In the genomic region with DNA sequence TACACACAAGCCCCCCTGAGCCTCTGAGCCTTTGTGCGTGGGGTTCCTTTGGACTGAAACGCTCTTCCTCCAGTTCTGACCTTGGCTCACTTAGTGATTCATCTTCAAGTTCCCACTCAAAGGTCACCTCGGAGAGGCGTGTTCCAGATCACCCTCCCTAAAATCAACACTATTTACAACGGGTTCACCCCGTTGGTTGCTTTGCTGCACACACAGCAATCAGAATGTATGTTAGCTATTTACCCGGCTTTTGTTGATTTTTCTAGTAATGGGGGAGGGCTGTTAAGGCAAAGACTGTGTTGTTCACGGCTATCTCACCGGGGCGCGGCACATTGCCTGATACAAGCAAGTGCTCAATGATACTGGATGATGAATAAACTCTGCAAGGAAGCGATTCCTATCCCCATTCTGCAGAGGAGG, we compare ENCODE assay signal across 10 cellular contexts. TPM values are rescaled to one million over a fixed set of nuclear protein-coding genes. Genes with fewer than 3 reads are reported as not detected.
DNase-seq lines count a peak whose midpoint lies in the region; ATAC-seq, FAIRE-seq and TF ChIP-seq lines count a peak whose summit lies in the region.
"Had no signal": no experiment of that assay in that cellular context is flagged by ENCODE, and none has a peak within 500 bp of the region (broad histone marks: within the 10 kb centered on the region; RNA-seq: fewer than 3 reads in every experiment).

No MANE protein-coding gene starts in this region.

- H3K9me3 ChIP-seq in K562 (replicated peaks; ENCODE audit: control insufficient read depth, insufficient read depth, low read depth, low read length) (no peaks in the 10 kb centered on the region), right lobe of liver (no peaks in the 10 kb centered on the region), transverse colon (no peaks in the 10 kb centered on the region)

- TF ChIP-seq EP300 in K562 (IDR thresholded peaks at IDR 0.05; ENCODE audit: low read length) (no peak), transverse colon (IDR thresholded peaks at IDR 0.05; ENCODE audit: low read depth) (no peak)

- H3K4me3 ChIP-seq in K562 (peak overlapping the region; percentile 97), right lobe of liver (peak overlapping the region; percentile 72 to 95 (median 75)), transverse colon (peak overlapping the region in 3 of 4 donors; percentile 77 to 94 (median 84))

- peak overlapping the region; percentile 98 for H2AFZ ChIP-seq in K562 (ENCODE audit: low read depth, low read length)

- peaks cover 27% of the 10 kb centered on the region for H3K4me1 Mint-ChIP-seq in activated naive CD4-positive, alpha-beta T cell treated with anti-CD3 and anti-CD28 coated beads, Interleukin-2, amount 50 U/mL, for 24 hours

- CTCF ChIA-PET in K562 (lab: Yijun Ruan, JAX; ENCODE audit: low intra/inter-chr PET ratio) = no interaction called here

- TSS peak; percentile 61 for BruUV-seq in K562 (replicated peaks; lab: Mats Ljungman, UMichigan)

- POLR2A ChIA-PET in K562 (lab: Yijun Ruan, JAX) = interaction anchor here (0.8 kb wide), 1 partner anchor 66 kb away, joined by 3 read pairs; no protein-coding TSS in a partner anchor

- H3K4me2 ChIP-seq in K562 (ENCODE audit: insufficient read depth, low read length) = peak overlapping the region; percentile 88

- H3K27ac ChIP-seq in K562 (ENCODE audit: extremely low read depth, low read depth, low read length) (no peak overlapping the region), right lobe of liver (peak overlapping the region in 1 of 3 donors; percentile 65), transverse colon (peak overlapping the region; percentile 75 to 82 (median 78))

- no peaks in the 10 kb centered on the region for H4K20me1 ChIP-seq in K562 (replicated peaks; ENCODE audit: control insufficient read depth, insufficient read depth, low read length)

- DNase-seq in activated naive CD4-positive, alpha-beta T cell (lab: John Stamatoyannopoulos, UW) = no peak
- DNase-seq in K562 (ENCODE audit: extremely low read depth in 1 of 4, low spot score in 3 of 4) = peak in 1 of 4 experiments; percentile 31
- no peak for DNase-seq in right lobe of liver
- DNase-seq in transverse colon = peak; percentile 14
- no peak for DNase-seq in GOT3 (lab: John Stamatoyannopoulos, UW)
- DNase-seq: NK-92 treated with Interleukin-12 subunit alpha and Interleukin-12 subunit beta, amount 100 ng/mL, for 24 hours had no signal

- H3K4me1 ChIP-seq in K562 (replicated peaks in 1 of 2; ENCODE audit: control insufficient read depth in 2 of 2, insufficient read depth in 2 of 2, low read length in 2 of 2) = peaks cover 21 to 23% of the 10 kb centered on the region in 2 experiments; a peak in 4 of 5 replicates
- peaks cover 0 to 7% (median 2%) of the 10 kb centered on the region in 4 donors for H3K4me1 ChIP-seq in right lobe of liver
- peaks cover 16 to 23% (median 19%) of the 10 kb centered on the region in 4 donors for H3K4me1 ChIP-seq in transverse colon

- no peaks in the 10 kb centered on the region for H3K79me2 ChIP-seq in K562 (ENCODE audit: control insufficient read depth, insufficient read depth, low read length)

- WGBS in K562 (ENCODE audit: insufficient coverage, low coverage, missing lambda C conversion rate) = 7% methylated on average over 11 of the region's 12 CpGs
- whole genome bisulfite sequencing in right lobe of liver (ENCODE audit: insufficient coverage, low coverage, low lambda C conversion rate, missing lambda C conversion rate) = 16% methylated on average over 12 of the region's 12 CpGs
- 0 to 27% methylated on average over 1 to 12 of the region's 12 CpGs for WGBS in transverse colon (ENCODE audit: low coverage in 1 of 2), 2 donors

- H3K36me3 ChIP-seq in K562 (ENCODE audit: control insufficient read depth, insufficient read depth, low read length) = no peaks in the 10 kb centered on the region
- H3K36me3 ChIP-seq in right lobe of liver = no peaks in the 10 kb centered on the region
- H3K36me3 ChIP-seq in transverse colon = peaks cover 0 to under 1% (median 0%) of the 10 kb centered on the region in 4 donors

- H3K36me3 Mint-ChIP-seq in activated naive CD4-positive, alpha-beta T cell treated with anti-CD3 and anti-CD28 coated beads, Interleukin-2, amount 50 U/mL, for 24 hours = no peaks in the 10 kb centered on the region

- TF ChIP-seq CTCF in K562 (IDR thresholded peaks at IDR 0.05 in 2 of 3, conservative IDR thresholded peaks at IDR 0.05 in 1 of 3; ENCODE audit: insufficient read depth in 2 of 3, low read depth in 1 of 3, low read length in 3 of 3) (no peak), right lobe of liver (IDR thresholded peaks at IDR 0.05) (no peak), transverse colon (IDR thresholded peaks at IDR 0.05) (no peak)

- peak; percentile 78 for FAIRE-seq in K562 (lab: Jason Lieb, UNC)
- FAIRE-seq: islet of Langerhans had no signal

- no peak for TF ChIP-seq RAD21 in K562 (CRISPR knock-in tag; conservative IDR thresholded peaks at IDR 0.05 in 1 of 2, IDR thresholded peaks at IDR 0.05 in 1 of 2)

- H3K9ac ChIP-seq in K562 (ENCODE audit: insufficient read depth in 1 of 2, low read depth in 2 of 2, low read length in 2 of 2) = peak overlapping the region; percentile 65 to 92

- H3K9me1 ChIP-seq in K562 (ENCODE audit: control insufficient read depth, insufficient read depth, low read length) = no peaks in the 10 kb centered on the region

- H3K27me3 ChIP-seq in K562 (ENCODE audit: control insufficient read depth in 2 of 2, insufficient read depth in 2 of 2, low read length in 2 of 2) (peaks cover 0 to 1% of the 10 kb centered on the region in 2 experiments; a peak in 1 of 5 replicates), right lobe of liver (no peaks in the 10 kb centered on the region), transverse colon (no peaks in the 10 kb centered on the region)

- intact Hi-C loops in K562 (cut with micrococcal nuclease) = no loop called here
- intact Hi-C loops in right lobe of liver (cut with DNase I) = no loop called here
- intact Hi-C loops in transverse colon (cut with DNase I; ENCODE audit: low total_unique reads) = no loop called here

- H3K4me3 Mint-ChIP-seq in activated naive CD4-positive, alpha-beta T cell treated with anti-CD3 and anti-CD28 coated beads, Interleukin-2, amount 50 U/mL, for 24 hours = peak overlapping the region; percentile 83

- no peak for TF ChIP-seq POLR2A in K562 (conservative IDR thresholded peaks at IDR 0.05)
- no peak for TF ChIP-seq POLR2A in right lobe of liver (IDR thresholded peaks at IDR 0.05)
- TF ChIP-seq POLR2A in transverse colon (IDR thresholded peaks at IDR 0.05) = no peak

- no peaks in the 10 kb centered on the region for H3K9me3 Mint-ChIP-seq in activated naive CD4-positive, alpha-beta T cell treated with anti-CD3 and anti-CD28 coated beads, Interleukin-2, amount 50 U/mL, for 24 hours

- no peak for ATAC-seq in K562
- peak in 1 of 4 donors; percentile 4 for ATAC-seq in right lobe of liver
- no peak for ATAC-seq in GM18519 (IDR thresholded peaks at IDR 0.05; ENCODE audit: low FRiP score, unreplicated experiment)
- no peak for ATAC-seq in HG03521 (IDR thresholded peaks at IDR 0.05; ENCODE audit: unreplicated experiment)

- H3K27ac Mint-ChIP-seq in activated naive CD4-positive, alpha-beta T cell treated with anti-CD3 and anti-CD28 coated beads, Interleukin-2, amount 50 U/mL, for 24 hours = peak overlapping the region; percentile 82

- in situ Hi-C loops in K562 (cut with MboI) = no loop called here
- in situ Hi-C loops in transverse colon (cut with MboI; ENCODE audit: low pct_ligation_motif_present in 1 of 4, low pct_unique_long_range_greater_than_20kb in 1 of 4, low sequenced_read_pairs in 3 of 4) = no loop called here

- no peaks in the 10 kb centered on the region for H3K27me3 Mint-ChIP-seq in activated naive CD4-positive, alpha-beta T cell treated with anti-CD3 and anti-CD28 coated beads, Interleukin-2, amount 50 U/mL, for 24 hours

RNA-seq across cellular contexts. Expression of gene NAGPA, which starts 1.0 kb away (rescaled TPM):
- 9.5 and 17.8 TPM in 2 replicates for total RNA-seq in K562 (2011; cell fraction: chromatin; rRNA removed; ENCODE audit: low replicate concordance)
- total RNA-seq in K562 (2011; cell fraction: nucleolus; rRNA removed) = 19.6 and 28.9 TPM in 2 replicates
- total RNA-seq in K562 (2011; cell fraction: nucleoplasm; rRNA removed) = 16.7 and 17.6 TPM in 2 replicates
- total RNA-seq in K562 (2014; rRNA removed) (12.5 and 12.7 TPM in 2 replicates), K562 (2014; rRNA removed; fragmentation: Illumina TruSeq; extraction: Trizol) (3.0 and 3.8 TPM in 2 replicates), K562 (2015; rRNA removed; fragmentation: Illumina TruSeq; extraction: Trizol) (6.9 and 7.2 TPM in 2 replicates), K562 (2021) (11.9 and 12.8 TPM in 2 replicates), right lobe of liver (10 to 100 TPM in 2 of 6 experiments, 1 to 10 TPM in 4; 6.6 to 22.1 (median 8.4) TPM), transverse colon (100 to 1,000 TPM in 1 of 4 donors, 10 to 100 TPM in 3; 42.6 to 250 (median 72.7) TPM)
- polyA plus RNA-seq in K562 (2011; rRNA removed) (3.8 and 4.5 TPM in 2 replicates), K562 (2014; fragmentation: Illumina TruSeq; extraction: Trizol) (4.6 and 8.6 TPM in 2 replicates), K562 (2014; fragmentation: Nextera tagmentation; extraction: Ambion mirVana) (under 1 TPM; 0.15 to 0.53 TPM), K562 (2014; rRNA removed) (11.1 and 12.7 TPM in 2 replicates)
- polyA plus RNA-seq in K562 (2011; cell fraction: cytosol; rRNA removed) = 6.3 and 14.1 TPM in 2 replicates
- 11.2 and 19.4 TPM in 2 replicates for polyA plus RNA-seq in K562 (2011; cell fraction: nucleus; rRNA removed)
- 6.5 and 8.8 TPM in 2 replicates for polyA plus RNA-seq in K562 (2012)
- polyA minus RNA-seq in K562 (2011; rRNA and poly(A)+ RNA removed) = 2.8 and 5.7 TPM in 2 replicates
- 5.6 and 6.1 TPM in 2 replicates for polyA minus RNA-seq in K562 (2011; cell fraction: cytosol; rRNA and poly(A)+ RNA removed)
- 7.6 and 9.0 TPM in 2 replicates for polyA minus RNA-seq in K562 (2011; cell fraction: nucleus; rRNA and poly(A)+ RNA removed)

RNA-seq across cellular contexts. Expression of gene C16orf89, which starts 33.0 kb away (rescaled TPM):
- total RNA-seq in K562 (2011; cell fraction: chromatin; rRNA removed; ENCODE audit: low replicate concordance) = not detected in 2 replicates
- not detected in 2 replicates for total RNA-seq in K562 (2011; cell fraction: nucleolus; rRNA removed)
- total RNA-seq in K562 (2011; cell fraction: nucleoplasm; rRNA removed) = not detected in 2 replicates
- total RNA-seq in K562 (2014; rRNA removed) = not detected in 2 replicates
- total RNA-seq in K562 (2014; rRNA removed; fragmentation: Illumina TruSeq; extraction: Trizol) = not detected in 2 replicates
- not detected in 2 replicates for total RNA-seq in K562 (2015; rRNA removed; fragmentation: Illumina TruSeq; extraction: Trizol)
- not detected in 2 replicates for total RNA-seq in K562 (2021)
- polyA plus RNA-seq in K562 (2011; rRNA removed) = not detected in 2 replicates
- polyA plus RNA-seq in K562 (2011; cell fraction: cytosol; rRNA removed) = not detected in 2 replicates
- not detected in 2 replicates for polyA plus RNA-seq in K562 (2011; cell fraction: nucleus; rRNA removed)
- polyA plus RNA-seq in K562 (2012) = not detected in 2 replicates
- not detected in 2 replicates for polyA plus RNA-seq in K562 (2014; fragmentation: Illumina TruSeq; extraction: Trizol)
- not detected for polyA plus RNA-seq in K562 (2014; fragmentation: Nextera tagmentation; extraction: Ambion mirVana)
- polyA plus RNA-seq in K562 (2014; rRNA removed) = not detected in 2 replicates
- not detected in 2 replicates for polyA minus RNA-seq in K562 (2011; rRNA and poly(A)+ RNA removed)
- not detected in 2 replicates for polyA minus RNA-seq in K562 (2011; cell fraction: cytosol; rRNA and poly(A)+ RNA removed)
- polyA minus RNA-seq in K562 (2011; cell fraction: nucleus; rRNA and poly(A)+ RNA removed) = not detected in 2 replicates
- total RNA-seq in right lobe of liver = not detected
- 1 to 10 TPM in 2 of 4 donors, not detected in 2; 1.5 to 8.6 TPM for total RNA-seq in transverse colon

RNA-seq across cellular contexts. Expression of gene ALG1, which starts 38.9 kb away (rescaled TPM):
- total RNA-seq in K562 (2011; cell fraction: chromatin; rRNA removed; ENCODE audit: low replicate concordance) = 31.7 and 67.7 TPM in 2 replicates
- 75.3 and 79.9 TPM in 2 replicates for total RNA-seq in K562 (2011; cell fraction: nucleolus; rRNA removed)
- 52.8 and 55.5 TPM in 2 replicates for total RNA-seq in K562 (2011; cell fraction: nucleoplasm; rRNA removed)
- total RNA-seq in K562 (2014; rRNA removed) (18.9 and 23.8 TPM in 2 replicates), K562 (2014; rRNA removed; fragmentation: Illumina TruSeq; extraction: Trizol) (10.7 and 12.3 TPM in 2 replicates), K562 (2015; rRNA removed; fragmentation: Illumina TruSeq; extraction: Trizol) (14.6 and 17.8 TPM in 2 replicates), K562 (2021) (20.8 and 26.4 TPM in 2 replicates), right lobe of liver (10 to 100 TPM; 16.0 to 28.0 (median 16.9) TPM), transverse colon (100 to 1,000 TPM in 1 of 4 donors, 10 to 100 TPM in 3; 24.4 to 111 (median 41.6) TPM)
- polyA plus RNA-seq in K562 (2011; rRNA removed) (15.0 and 19.9 TPM in 2 replicates), K562 (2014; fragmentation: Illumina TruSeq; extraction: Trizol) (18.3 and 19.0 TPM in 2 replicates), K562 (2014; fragmentation: Nextera tagmentation; extraction: Ambion mirVana) (1 to 10 TPM; 1.1 to 2.8 TPM), K562 (2014; rRNA removed) (18.3 and 18.8 TPM in 2 replicates)
- polyA plus RNA-seq in K562 (2011; cell fraction: cytosol; rRNA removed) = 17.8 and 33.7 TPM in 2 replicates
- polyA plus RNA-seq in K562 (2011; cell fraction: nucleus; rRNA removed) = 19.2 and 25.1 TPM in 2 replicates
- 15.1 and 16.1 TPM in 2 replicates for polyA plus RNA-seq in K562 (2012)
- 16.8 and 31.2 TPM in 2 replicates for polyA minus RNA-seq in K562 (2011; rRNA and poly(A)+ RNA removed)
- 9.7 and 14.6 TPM in 2 replicates for polyA minus RNA-seq in K562 (2011; cell fraction: cytosol; rRNA and poly(A)+ RNA removed)
- polyA minus RNA-seq in K562 (2011; cell fraction: nucleus; rRNA and poly(A)+ RNA removed) = 13.5 and 16.3 TPM in 2 replicates
